Comparison of ENCODE assay signal across 11 cellular contexts in genomic region chr6:149761438-149761837, GRCh38.
DNase-seq lines count a peak whose midpoint lies in the region; ATAC-seq, FAIRE-seq and TF ChIP-seq lines count a peak whose summit lies in the region.
"Had no signal": no experiment of that assay in that cellular context is flagged by ENCODE, and none has a peak within 500 bp of the region (broad histone marks: within the 10 kb centered on the region; RNA-seq: fewer than 3 reads in every experiment).

No MANE protein-coding gene starts in this region.

- H3K4me3 ChIP-seq in neutrophil (ENCODE audit: low read depth in 1 of 2, low read length in 1 of 2) (no peak overlapping the region), foreskin fibroblast (ENCODE audit: low read depth in 1 of 2, low read length in 2 of 2) (no peak overlapping the region)
- H3K4me3 ChIP-seq: smooth muscle cell had no signal

- peaks cover 58 to 69% of the 10 kb centered on the region in 2 experiments for H3K4me1 ChIP-seq in neutrophil (ENCODE audit: control insufficient read depth in 1 of 2, insufficient read depth in 1 of 2, low read depth in 1 of 2, low read length in 1 of 2)

- ATAC-seq in HG02798 (IDR thresholded peaks at IDR 0.05; ENCODE audit: poor library complexity, unreplicated experiment): peak; percentile 97

- peak; percentile 71 for FAIRE-seq in GM19239 (lab: Jason Lieb, UNC)

- peak overlapping the region; percentile 66 for H3K27ac ChIP-seq in neutrophil

- DNase-seq in GM19239 (ENCODE audit: insufficient read length, low spot score) (no peak), Kasumi-1 (lab: John Stamatoyannopoulos, UW) (peak; percentile 74 to 79), head of caudate nucleus (no peak), islet precursor cell (no peak), foreskin fibroblast (no peak)
- DNase-seq in stimulated activated CD4-positive, alpha-beta T cell treated with anti-CD3 and anti-CD28 coated beads, Interleukin-1b, Interleukin-23, amount 100 ng/mL, for 48 hours: no peak
- DNase-seq: Karpas-422, substantia nigra had no signal

- H3K36me3 ChIP-seq in neutrophil: peaks cover 6% of the 10 kb centered on the region

- no peaks in the 10 kb centered on the region for H3K9me3 ChIP-seq in neutrophil

- TF ChIP-seq CTCF in neutrophil (IDR thresholded peaks at IDR 0.05): no peak
- no peak for TF ChIP-seq CTCF in foreskin fibroblast (IDR thresholded peaks at IDR 0.05; ENCODE audit: low read depth, low read length)

- no peaks in the 10 kb centered on the region for H3K27me3 ChIP-seq in neutrophil

- intact Hi-C loops in head of caudate nucleus (cut with DNase I): no loop called here

Comparison
In these comparisons a context has a peak if more than half of its experiments do, and no peak if none do; other contexts are left out.
1. DNase-seq: peak in Kasumi-1 (2 of 2); none in GM19239 (single experiment), stimulated activated CD4-positive, alpha-beta T cell treated with anti-CD3 and anti-CD28 coated beads, Interleukin-1b, Interleukin-23, amount 100 ng/mL, for 48 hours (single experiment), head of caudate nucleus (0 of 42), islet precursor cell (single experiment) and foreskin fibroblast (0 of 2).